Comparison of ENCODE assay signal across 12 cellular contexts in genomic region chr5:141041427-141041785, GRCh38. TPM values are rescaled to one million over a fixed set of nuclear protein-coding genes. Genes with fewer than 3 reads are reported as not detected.
DNase-seq lines count a peak whose midpoint lies in the region; ATAC-seq and TF ChIP-seq lines count a peak whose summit lies in the region.
"Had no signal": no experiment of that assay in that cellular context is flagged by ENCODE, and none has a peak within 500 bp of the region (broad histone marks: within the 10 kb centered on the region; RNA-seq: fewer than 3 reads in every experiment).

No MANE protein-coding gene starts in this region.

- in situ Hi-C loops in Panc1 (cut with HindIII; ENCODE audit: low pct_unique_long_range_greater_than_20kb, low sequenced_read_pairs): no loop called here

- WGBS in endodermal cell (ENCODE audit: insufficient coverage in 1 of 2, insufficient read length in 1 of 2), 2 experiments: 45 to 50% methylated on average over 2 of the region's 4 CpGs

- no peaks in the 10 kb centered on the region for H3K36me3 ChIP-seq in Panc1 (ENCODE audit: control insufficient read depth, insufficient read depth, low read length)
- no peaks in the 10 kb centered on the region for H3K36me3 ChIP-seq in endodermal cell (ENCODE audit: control insufficient read depth, insufficient read depth, low read length)

- intact Hi-C loops in Panc1 (cut with micrococcal nuclease; ENCODE audit: unreplicated experiment): loop anchor here (1.0 to 2.0 kb wide), 3 partner anchors 167 to 235 kb away; partner anchors contain the start of genes PCDHA12, PCDHA4 and PCDHA8

- CTCF ChIA-PET in Panc1 (lab: Charles Lee): interaction anchor here (1.0 kb wide), 1 partner anchor 172 kb away, joined by 3 read pairs; no protein-coding TSS in a partner anchor
- CTCF ChIA-PET in activated CD4-positive, alpha-beta T cell treated with anti-CD3 and anti-CD28 coated beads, Interleukin-2, amount 10 ng/mL, durations not matched to agents 7 days and 5 days (lab: Charles Lee): no interaction called here

- POLR2A ChIA-PET in Panc1 (lab: Charles Lee): no interaction called here
- POLR2A ChIA-PET in activated CD4-positive, alpha-beta T cell treated with anti-CD3 and anti-CD28 coated beads, Interleukin-2, amount 10 ng/mL, durations not matched to agents 7 days and 5 days (lab: Charles Lee): interaction anchor here (0.7 kb wide), 1 partner anchor 321 kb away, joined by 3 read pairs; no protein-coding TSS in a partner anchor

- H3K9ac ChIP-seq in endodermal cell (ENCODE audit: extremely low read depth, low read length, poor library complexity, severe bottlenecking): no peak overlapping the region

- DNase-seq in Panc1 (ENCODE audit: low read depth, low spot score): no peak
- DNase-seq in endodermal cell: no peak
- no peak for DNase-seq in type B pancreatic cell (ENCODE audit: extremely low spot score, unreplicated experiment)
- no peak for DNase-seq in COLO668 (lab: John Stamatoyannopoulos, UW; ENCODE audit: unreplicated experiment)
- DNase-seq in activated CD4-positive, alpha-beta T cell treated with anti-CD3 and anti-CD28 coated beads, Interleukin-2, amount 10 ng/mL, durations not matched to agents 7 days and 5 days: no peak

- H3K27ac Mint-ChIP-seq in endodermal cell (no peak overlapping the region), type B pancreatic cell (no peak overlapping the region)
- no peak overlapping the region for H3K27ac Mint-ChIP-seq in activated CD4-positive, alpha-beta T cell treated with anti-CD3 and anti-CD28 coated beads, Interleukin-2, amount 10 ng/mL, durations not matched to agents 7 days and 5 days
- H3K27ac Mint-ChIP-seq: CD4-positive, alpha-beta T cell had no signal

- TF ChIP-seq CTCF in C4-2B (conservative IDR thresholded peaks at IDR 0.05) (peak; percentile 65), Panc1 (IDR thresholded peaks at IDR 0.05) (peak; percentile 58), endodermal cell (conservative IDR thresholded peaks at IDR 0.05) (peak; percentile 24), type B pancreatic cell (conservative IDR thresholded peaks at IDR 0.05) (peak; percentile 48)

- H3K4me3 Mint-ChIP-seq in endodermal cell (no peak overlapping the region), type B pancreatic cell (no peak overlapping the region)
- H3K4me3 Mint-ChIP-seq in activated CD4-positive, alpha-beta T cell treated with anti-CD3 and anti-CD28 coated beads, Interleukin-2, amount 10 ng/mL, durations not matched to agents 7 days and 5 days: no peak overlapping the region
- H3K4me3 Mint-ChIP-seq: CD4-positive, alpha-beta T cell had no signal

- H3K27ac ChIP-seq in C4-2B (no peak overlapping the region), Panc1 (ENCODE audit: low read length) (no peak overlapping the region), endodermal cell (ENCODE audit: low read depth, low read length) (no peak overlapping the region)

- H3K36me3 Mint-ChIP-seq in endodermal cell (ENCODE audit: low read depth) (no peaks in the 10 kb centered on the region), type B pancreatic cell (no peaks in the 10 kb centered on the region)
- H3K36me3 Mint-ChIP-seq in activated CD4-positive, alpha-beta T cell treated with anti-CD3 and anti-CD28 coated beads, Interleukin-2, amount 10 ng/mL, durations not matched to agents 7 days and 5 days (ENCODE audit: low read depth): no peaks in the 10 kb centered on the region

- no TSS peak for BruUV-seq in Panc1 (replicated peaks; lab: Mats Ljungman, UMichigan)

- no peak for ATAC-seq in Panc1
- ATAC-seq in HG03469 (IDR thresholded peaks at IDR 0.05; ENCODE audit: unreplicated experiment): no peak

- H3K27me3 ChIP-seq in Panc1 (ENCODE audit: control insufficient read depth, insufficient read depth, low read length) (peaks cover 3% of the 10 kb centered on the region; the same call in 1 of the 2 replicates), endodermal cell (ENCODE audit: control insufficient read depth, insufficient read depth, low read length, poor library complexity, severe bottlenecking) (peaks cover 7% of the 10 kb centered on the region)

- peak overlapping the region in 1 of 2 experiments; percentile 48; a peak in 1 of 4 replicates for H3K4me3 ChIP-seq in Panc1 (ENCODE audit: low read depth in 2 of 2, low read length in 2 of 2)
- no peak overlapping the region for H3K4me3 ChIP-seq in endodermal cell (ENCODE audit: low read length)

- H3K9me3 ChIP-seq in Panc1 (ENCODE audit: control insufficient read depth, insufficient read depth, low read depth, low read length) (no peaks in the 10 kb centered on the region), endodermal cell (ENCODE audit: control insufficient read depth, low read length) (no peaks in the 10 kb centered on the region)
- H3K9me3 ChIP-seq: A549, SK-N-SH had no signal

- H3K27me3 Mint-ChIP-seq in endodermal cell (ENCODE audit: insufficient read depth) (peaks cover 17% of the 10 kb centered on the region), type B pancreatic cell (peaks cover 26% of the 10 kb centered on the region)
- H3K27me3 Mint-ChIP-seq in activated CD4-positive, alpha-beta T cell treated with anti-CD3 and anti-CD28 coated beads, Interleukin-2, amount 10 ng/mL, durations not matched to agents 7 days and 5 days: no peaks in the 10 kb centered on the region

- H3K4me1 ChIP-seq in Panc1 (ENCODE audit: control insufficient read depth, insufficient read depth, low read length): peaks cover 7% of the 10 kb centered on the region; the same call in 1 of the 2 replicates
- no peaks in the 10 kb centered on the region for H3K4me1 ChIP-seq in endodermal cell (ENCODE audit: control insufficient read depth, insufficient read depth, low read length)
- H3K4me1 ChIP-seq: Caco-2 had no signal

- H3K9me3 Mint-ChIP-seq in endodermal cell (no peaks in the 10 kb centered on the region), type B pancreatic cell (no peaks in the 10 kb centered on the region)
- no peaks in the 10 kb centered on the region for H3K9me3 Mint-ChIP-seq in activated CD4-positive, alpha-beta T cell treated with anti-CD3 and anti-CD28 coated beads, Interleukin-2, amount 10 ng/mL, durations not matched to agents 7 days and 5 days
- H3K9me3 Mint-ChIP-seq: CD4-positive, alpha-beta T cell had no signal

- no peaks in the 10 kb centered on the region for H3K4me1 Mint-ChIP-seq in endodermal cell
- no peaks in the 10 kb centered on the region for H3K4me1 Mint-ChIP-seq in type B pancreatic cell (ENCODE audit: unreplicated experiment)
- H3K4me1 Mint-ChIP-seq in activated CD4-positive, alpha-beta T cell treated with anti-CD3 and anti-CD28 coated beads, Interleukin-2, amount 10 ng/mL, durations not matched to agents 7 days and 5 days: no peaks in the 10 kb centered on the region

RNA-seq across cellular contexts. Expression of gene PCDHB1, which starts 9.8 kb away (rescaled TPM):
- 0.05 TPM for total RNA-seq in Panc1 (2021; ENCODE audit: unreplicated experiment)
- not detected for polyA plus RNA-seq in Panc1 (2012; ENCODE audit: insufficient read length)
- total RNA-seq in endodermal cell: under 1 TPM in 1 of 2 donors, not detected in 1; 0.04 TPM
- 0.04 TPM for polyA plus RNA-seq in endodermal cell (2013, experiment 1 of 2)
- not detected for polyA plus RNA-seq in endodermal cell (2013, experiment 2 of 2)
- total RNA-seq in type B pancreatic cell (ENCODE audit: low replicate concordance): 0.05 and 0.24 TPM in 2 replicates
- not detected for total RNA-seq in activated CD4-positive, alpha-beta T cell treated with anti-CD3 and anti-CD28 coated beads, Interleukin-2, amount 10 ng/mL, durations not matched to agents 7 days and 5 days
- total RNA-seq: Caco-2; CD4-positive, alpha-beta T cell had no signal
- polyA plus RNA-seq: A549, BJ, SK-N-SH had no signal

RNA-seq across cellular contexts. Expression of gene PCDHB2, which starts 53.0 kb away (rescaled TPM):
- total RNA-seq in Panc1 (2021; ENCODE audit: unreplicated experiment): 12.8 TPM
- polyA plus RNA-seq in Panc1 (2012; ENCODE audit: insufficient read length): 14.8 TPM
- total RNA-seq in endodermal cell: 10 to 100 TPM; 28.4 to 32.1 TPM
- 29.2 TPM for polyA plus RNA-seq in endodermal cell (2013, experiment 1 of 2)
- 28.6 TPM for polyA plus RNA-seq in endodermal cell (2013, experiment 2 of 2)
- 33.7 and 36.3 TPM in 2 replicates for total RNA-seq in type B pancreatic cell (ENCODE audit: low replicate concordance)
- not detected for total RNA-seq in activated CD4-positive, alpha-beta T cell treated with anti-CD3 and anti-CD28 coated beads, Interleukin-2, amount 10 ng/mL, durations not matched to agents 7 days and 5 days
- total RNA-seq: CD4-positive, alpha-beta T cell had no signal

RNA-seq across cellular contexts. Expression of gene PCDHB3, which starts 58.9 kb away (rescaled TPM):
- total RNA-seq in Panc1 (2021; ENCODE audit: unreplicated experiment) (0.92 TPM), endodermal cell (10 to 100 TPM in 1 of 2 donors, 1 to 10 TPM in 1; 4.3 to 17.7 TPM), type B pancreatic cell (ENCODE audit: low replicate concordance) (3.9 and 5.4 TPM in 2 replicates)
- polyA plus RNA-seq in Panc1 (2012; ENCODE audit: insufficient read length): 0.46 TPM
- 2.6 TPM for polyA plus RNA-seq in endodermal cell (2013, experiment 1 of 2)
- polyA plus RNA-seq in endodermal cell (2013, experiment 2 of 2): 2.9 TPM
- not detected for total RNA-seq in activated CD4-positive, alpha-beta T cell treated with anti-CD3 and anti-CD28 coated beads, Interleukin-2, amount 10 ng/mL, durations not matched to agents 7 days and 5 days
- total RNA-seq: Caco-2; CD4-positive, alpha-beta T cell had no signal

Comparison
In these comparisons a context has a peak if more than half of its experiments do, and no peak if none do; other contexts are left out.
1. RNA of gene PCDHB2, which starts 53.0 kb away (total RNA-seq): 33.7 to 36.3 TPM in type B pancreatic cell, 28.4 to 32.1 TPM in endodermal cell and 12.8 TPM in Panc1 (single experiment); not detected in activated CD4-positive, alpha-beta T cell treated with anti-CD3 and anti-CD28 coated beads, Interleukin-2, amount 10 ng/mL, durations not matched to agents 7 days and 5 days; every median in the first group is over 10 times any median in the second.
2. Peak in every context shown above with its lines, with median percentiles within 50 percentile points of each other: CTCF ChIP-seq.